8 cellular contexts compared by ENCODE assay signal in genomic region chr1:40451238-40451585, GRCh38. TPM values are rescaled to one million over a fixed set of nuclear protein-coding genes. Genes with fewer than 3 reads are reported as not detected.
DNase-seq lines count a peak whose midpoint lies in the region; ATAC-seq and TF ChIP-seq lines count a peak whose summit lies in the region.

No MANE protein-coding gene starts in this region.

- BruUV-seq in PC-9 (replicated peaks; lab: Mats Ljungman, UMichigan) = no TSS peak

- H3K4me1 Mint-ChIP-seq in CD4-positive, CD25-positive, alpha-beta regulatory T cell = peaks cover 15 to 31% (median 24%) of the 10 kb centered on the region in 4 donors
- peaks cover 14% of the 10 kb centered on the region for H3K4me1 Mint-ChIP-seq in mesothelial cell of epicardium

- peaks cover 19 to 35% of the 10 kb centered on the region in 2 experiments for H3K9me3 ChIP-seq in CD4-positive, CD25-positive, alpha-beta regulatory T cell (ENCODE audit: control insufficient read depth in 2 of 2, low read length in 2 of 2)
- H3K9me3 ChIP-seq in ascending aorta = peaks cover 0 to 6% of the 10 kb centered on the region in 2 donors
- peaks cover 25% of the 10 kb centered on the region; the same call in 1 of the 2 replicates for H3K9me3 ChIP-seq in PC-9 (ENCODE audit: insufficient read depth, low read depth)

- H3K27ac Mint-ChIP-seq in CD4-positive, CD25-positive, alpha-beta regulatory T cell = peak overlapping the region; percentile 15 to 91 (median 85)
- peak overlapping the region; percentile 92 for H3K27ac Mint-ChIP-seq in mesothelial cell of epicardium

- H3K9me3 Mint-ChIP-seq in CD4-positive, CD25-positive, alpha-beta regulatory T cell = peaks cover 2 to 46% (median 23%) of the 10 kb centered on the region in 7 donors
- H3K9me3 Mint-ChIP-seq in mesothelial cell of epicardium = peaks cover 36% of the 10 kb centered on the region

- H3K4me3 Mint-ChIP-seq in CD4-positive, CD25-positive, alpha-beta regulatory T cell = peak overlapping the region; percentile 92 to 97 (median 93)
- H3K4me3 Mint-ChIP-seq in mesothelial cell of epicardium = peak overlapping the region; percentile 83

- H3K9me2 ChIP-seq in PC-9 (ENCODE audit: insufficient read depth) = no peaks in the 10 kb centered on the region

- H3K36me3 ChIP-seq in CD4-positive, CD25-positive, alpha-beta regulatory T cell (ENCODE audit: control insufficient read depth, insufficient read depth, low read length) = peaks cover 6% of the 10 kb centered on the region
- H3K36me3 ChIP-seq in ascending aorta (no peaks in the 10 kb centered on the region), PC-9 (ENCODE audit: low read depth) (peaks cover 4% of the 10 kb centered on the region; the same call in 1 of the 2 replicates)

- no peak overlapping the region for H2AFZ ChIP-seq in PC-9

- peak overlapping the region; percentile 89 for H3K4me3 ChIP-seq in CD4-positive, CD25-positive, alpha-beta regulatory T cell (ENCODE audit: low read depth, low read length)
- peak overlapping the region in 1 of 2 donors; percentile 83 for H3K4me3 ChIP-seq in ascending aorta
- no peak overlapping the region for H3K4me3 ChIP-seq in PC-9

- no peak overlapping the region for H3K4me2 ChIP-seq in PC-9

- peaks cover 43% of the 10 kb centered on the region for H3K36me3 Mint-ChIP-seq in CD4-positive, CD25-positive, alpha-beta regulatory T cell
- H3K36me3 Mint-ChIP-seq in mesothelial cell of epicardium = peaks cover 48% of the 10 kb centered on the region

- H3K27me3 ChIP-seq in CD4-positive, CD25-positive, alpha-beta regulatory T cell (ENCODE audit: control insufficient read depth, insufficient read depth, low read length) = no peaks in the 10 kb centered on the region
- H3K27me3 ChIP-seq in ascending aorta (no peaks in the 10 kb centered on the region), PC-9 (ENCODE audit: insufficient read depth, low read depth) (no peaks in the 10 kb centered on the region)

- intact Hi-C loops in ascending aorta (cut with DNase I) (no loop called here), PC-9 (cut with micrococcal nuclease; ENCODE audit: unreplicated experiment) (no loop called here)

- H3K27me3 Mint-ChIP-seq in CD4-positive, CD25-positive, alpha-beta regulatory T cell = no peaks in the 10 kb centered on the region
- no peaks in the 10 kb centered on the region for H3K27me3 Mint-ChIP-seq in mesothelial cell of epicardium (ENCODE audit: low read depth)

- TF ChIP-seq CTCF in ascending aorta (IDR thresholded peaks at IDR 0.05) (no peak), mesothelial cell of epicardium (IDR thresholded peaks at IDR 0.05; ENCODE audit: unreplicated experiment) (no peak), PC-9 (conservative IDR thresholded peaks at IDR 0.05) (no peak)

- peak overlapping the region; percentile 57 for H3K27ac ChIP-seq in CD4-positive, CD25-positive, alpha-beta regulatory T cell (ENCODE audit: insufficient read depth, low read length, poor library complexity, severe bottlenecking)
- H3K27ac ChIP-seq in ascending aorta (peak overlapping the region; percentile 62 to 85), PC-9 (no peak overlapping the region)

- DNase-seq in CD4-positive, CD25-positive, alpha-beta regulatory T cell = no peak
- DNase-seq in ascending aorta (ENCODE audit: low spot score in 2 of 2) = no peak
- no peak for DNase-seq in mesothelial cell of epicardium (ENCODE audit: low spot score in 2 of 2, unreplicated experiment in 2 of 2)
- DNase-seq in GM19238 (ENCODE audit: insufficient read length, low spot score) = no peak
- DNase-seq in PC-9 = no peak

- CTCF ChIA-PET in PC-9 (lab: Charles Lee) = no interaction called here

- no peaks in the 10 kb centered on the region for H4K20me1 ChIP-seq in PC-9 (ENCODE audit: insufficient read depth)

- no peaks in the 10 kb centered on the region for H3K79me2 ChIP-seq in PC-9 (ENCODE audit: low read depth)

- no peaks in the 10 kb centered on the region for H3F3A ChIP-seq in PC-9 (ENCODE audit: insufficient read depth, low read depth)

- peaks cover 24% of the 10 kb centered on the region for H3K4me1 ChIP-seq in CD4-positive, CD25-positive, alpha-beta regulatory T cell (ENCODE audit: control insufficient read depth, insufficient read depth, low read length, poor library complexity, severe bottlenecking)
- H3K4me1 ChIP-seq in ascending aorta = peaks cover 0 to 3% of the 10 kb centered on the region in 2 donors
- 0 out of 2 replicates have a peak, but pooled peaks cover 3% of the 10 kb centered on the region for H3K4me1 ChIP-seq in PC-9 (replicated peaks; ENCODE audit: insufficient read depth)

- POLR2A ChIA-PET in PC-9 (lab: Charles Lee; ENCODE audit: unreplicated experiment) = no interaction called here

- ATAC-seq in CD4-positive, CD25-positive, alpha-beta regulatory T cell (ENCODE audit: low read depth in 2 of 2) = no peak
- peak; percentile 14 for ATAC-seq in HG02642 (IDR thresholded peaks at IDR 0.05; ENCODE audit: poor library complexity, unreplicated experiment)
- ATAC-seq in HG03520 (IDR thresholded peaks at IDR 0.05; ENCODE audit: unreplicated experiment) = no peak
- ATAC-seq in GM21390 (IDR thresholded peaks at IDR 0.05; ENCODE audit: unreplicated experiment) = no peak

RNA-seq across cellular contexts. Expression of gene ZFP69B, which starts 0.9 kb away (rescaled TPM):
- 2.1 TPM for total RNA-seq in CD4-positive, CD25-positive, alpha-beta regulatory T cell
- 1 to 10 TPM; 1.3 to 2.6 (median 1.8) TPM for polyA plus RNA-seq in CD4-positive, CD25-positive, alpha-beta regulatory T cell
- total RNA-seq in ascending aorta (3.8 TPM), mesothelial cell of epicardium (8.3 to 9.0 TPM (median 8.6 TPM) in 3 replicates), PC-9 (2021) (3.7 TPM in 2 replicates)

RNA-seq across cellular contexts. Expression of gene ZFP69, which starts 25.9 kb away (rescaled TPM):
- 3.3 TPM for total RNA-seq in CD4-positive, CD25-positive, alpha-beta regulatory T cell
- polyA plus RNA-seq in CD4-positive, CD25-positive, alpha-beta regulatory T cell = 1 to 10 TPM; 3.7 to 6.9 (median 4.2) TPM
- total RNA-seq in ascending aorta (2.8 TPM), mesothelial cell of epicardium (4.3 to 4.7 TPM (median 4.4 TPM) in 3 replicates), PC-9 (2021) (3.7 and 4.8 TPM in 2 replicates)

RNA-seq across cellular contexts. Expression of gene EXO5, which starts 57.4 kb away (rescaled TPM):
- total RNA-seq in CD4-positive, CD25-positive, alpha-beta regulatory T cell = 7.2 TPM
- polyA plus RNA-seq in CD4-positive, CD25-positive, alpha-beta regulatory T cell = 1 to 10 TPM; 4.0 to 8.7 (median 7.7) TPM
- 16.3 TPM for total RNA-seq in ascending aorta
- total RNA-seq in mesothelial cell of epicardium = 15.9 to 16.6 TPM (median 16.5 TPM) in 3 replicates
- 15.4 and 19.0 TPM in 2 replicates for total RNA-seq in PC-9 (2021)
